In the genomic region with DNA sequence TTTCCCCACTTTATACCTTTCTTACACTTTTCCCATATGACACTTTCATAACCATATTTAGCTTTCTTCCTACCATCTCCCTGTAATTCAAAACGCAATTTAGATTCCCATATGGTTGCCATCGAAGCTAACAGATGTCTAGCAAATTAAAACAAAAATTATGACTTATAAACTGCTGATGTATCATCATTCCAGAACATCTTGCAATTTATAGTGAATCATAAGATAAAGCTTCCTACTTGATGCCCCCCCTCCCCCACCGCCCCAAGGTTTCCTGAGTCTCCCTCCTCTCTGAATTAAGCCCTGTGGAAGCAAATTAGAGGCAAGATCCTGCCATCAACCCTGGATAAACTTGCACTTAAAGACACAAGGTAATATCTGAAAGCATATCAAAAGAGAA, we compare ENCODE assay signal across 2 cellular contexts.
TF ChIP-seq lines count a peak whose summit lies in the region.

No MANE protein-coding gene starts in this region.

TF ChIP-seq in HCT116, 20 proteins besides CTCF, POLR2A, EP300 and RAD21:
- TF ChIP-seq YY1 (IDR thresholded peaks at IDR 0.05; ENCODE audit: extremely low read depth, insufficient replicate concordance, low read depth, low read length), result no peak
- TF ChIP-seq, protein P1, sequence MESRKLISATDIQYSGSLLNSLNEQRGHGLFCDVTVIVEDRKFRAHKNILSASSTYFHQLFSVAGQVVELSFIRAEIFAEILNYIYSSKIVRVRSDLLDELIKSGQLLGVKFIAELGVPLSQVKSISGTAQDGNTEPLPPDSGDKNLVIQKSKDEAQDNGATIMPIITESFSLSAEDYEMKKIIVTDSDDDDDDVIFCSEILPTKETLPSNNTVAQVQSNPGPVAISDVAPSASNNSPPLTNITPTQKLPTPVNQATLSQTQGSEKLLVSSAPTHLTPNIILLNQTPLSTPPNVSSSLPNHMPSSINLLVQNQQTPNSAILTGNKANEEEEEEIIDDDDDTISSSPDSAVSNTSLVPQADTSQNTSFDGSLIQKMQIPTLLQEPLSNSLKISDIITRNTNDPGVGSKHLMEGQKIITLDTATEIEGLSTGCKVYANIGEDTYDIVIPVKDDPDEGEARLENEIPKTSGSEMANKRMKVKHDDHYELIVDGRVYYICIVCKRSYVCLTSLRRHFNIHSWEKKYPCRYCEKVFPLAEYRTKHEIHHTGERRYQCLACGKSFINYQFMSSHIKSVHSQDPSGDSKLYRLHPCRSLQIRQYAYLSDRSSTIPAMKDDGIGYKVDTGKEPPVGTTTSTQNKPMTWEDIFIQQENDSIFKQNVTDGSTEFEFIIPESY (IDR thresholded peaks at IDR 0.05; ENCODE audit: extremely low read depth, insufficient replicate concordance, low read length), result no peak
- no peak for TF ChIP-seq JUND (IDR thresholded peaks at IDR 0.05)
- no peak for TF ChIP-seq TCF7L2 (IDR thresholded peaks at IDR 0.05; ENCODE audit: borderline replicate concordance, extremely low read depth, insufficient read depth, insufficient read length)
- TF ChIP-seq SRF (IDR thresholded peaks at IDR 0.05; ENCODE audit: low read depth), result no peak
- no peak for TF ChIP-seq EGR1 (IDR thresholded peaks at IDR 0.05; ENCODE audit: low read depth)
- no peak for TF ChIP-seq SIN3A (IDR thresholded peaks at IDR 0.05; ENCODE audit: low read depth)
- TF ChIP-seq POLR2AphosphoS5 (IDR thresholded peaks at IDR 0.05; ENCODE audit: low read depth, low read length), result no peak
- TF ChIP-seq, protein P2, sequence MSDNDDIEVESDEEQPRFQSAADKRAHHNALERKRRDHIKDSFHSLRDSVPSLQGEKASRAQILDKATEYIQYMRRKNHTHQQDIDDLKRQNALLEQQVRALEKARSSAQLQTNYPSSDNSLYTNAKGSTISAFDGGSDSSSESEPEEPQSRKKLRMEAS (IDR thresholded peaks at IDR 0.05), result no peak
- no peak for TF ChIP-seq EZH2 (IDR thresholded peaks at IDR 0.05)
- no peak for TF ChIP-seq ZFX (IDR thresholded peaks at IDR 0.05)
- no peak for TF ChIP-seq ELF1 (IDR thresholded peaks at IDR 0.05; ENCODE audit: borderline replicate concordance, low read depth)
- no peak for TF ChIP-seq CEBPB (IDR thresholded peaks at IDR 0.05; ENCODE audit: low read depth)
- TF ChIP-seq CBX3 (IDR thresholded peaks at IDR 0.05; ENCODE audit: low read depth), result no peak
- TF ChIP-seq FOSL1 (IDR thresholded peaks at IDR 0.05; ENCODE audit: low read depth), result no peak

TF ChIP-seq in SK-N-SH, 30 proteins besides CTCF, POLR2A, EP300 and RAD21:
- peak; percentile 71 for TF ChIP-seq FOSL2 (IDR thresholded peaks at IDR 0.05; ENCODE audit: borderline replicate concordance, low read depth)
- TF ChIP-seq ELF1 (IDR thresholded peaks at IDR 0.05), result no peak
- peak; percentile 30; the same call in 1 of the 2 replicates for TF ChIP-seq TEAD4 (IDR thresholded peaks at IDR 0.05; ENCODE audit: borderline replicate concordance, insufficient read depth)
- TF ChIP-seq, protein P3, sequence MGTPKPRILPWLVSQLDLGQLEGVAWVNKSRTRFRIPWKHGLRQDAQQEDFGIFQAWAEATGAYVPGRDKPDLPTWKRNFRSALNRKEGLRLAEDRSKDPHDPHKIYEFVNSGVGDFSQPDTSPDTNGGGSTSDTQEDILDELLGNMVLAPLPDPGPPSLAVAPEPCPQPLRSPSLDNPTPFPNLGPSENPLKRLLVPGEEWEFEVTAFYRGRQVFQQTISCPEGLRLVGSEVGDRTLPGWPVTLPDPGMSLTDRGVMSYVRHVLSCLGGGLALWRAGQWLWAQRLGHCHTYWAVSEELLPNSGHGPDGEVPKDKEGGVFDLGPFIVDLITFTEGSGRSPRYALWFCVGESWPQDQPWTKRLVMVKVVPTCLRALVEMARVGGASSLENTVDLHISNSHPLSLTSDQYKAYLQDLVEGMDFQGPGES (IDR thresholded peaks at IDR 0.05; ENCODE audit: low read depth, low read length), result no peak
- TF ChIP-seq JUND (IDR thresholded peaks at IDR 0.05), result peak; percentile 53
- TF ChIP-seq TCF12 (IDR thresholded peaks at IDR 0.05), result peak; percentile 90
- no peak for TF ChIP-seq EZH2phosphoT487 (IDR thresholded peaks at IDR 0.05; ENCODE audit: borderline replicate concordance, low read depth)
- TF ChIP-seq SMC3 (IDR thresholded peaks at IDR 0.05; ENCODE audit: low read depth, low read length), result no peak
- TF ChIP-seq RCOR1 (IDR thresholded peaks at IDR 0.05; ENCODE audit: low read length), result no peak
- TF ChIP-seq RXRA (IDR thresholded peaks at IDR 0.05; ENCODE audit: borderline replicate concordance, low read depth), result peak; percentile 34; the same call in 1 of the 2 replicates
- peak; percentile 4 for TF ChIP-seq CHD2 (IDR thresholded peaks at IDR 0.05; ENCODE audit: low read length, partially characterized antibody)
- peak; percentile 39; the same call in 1 of the 2 replicates for TF ChIP-seq POLR2AphosphoS5 (IDR thresholded peaks at IDR 0.05; ENCODE audit: low read depth, low read length)
- TF ChIP-seq NFIC (IDR thresholded peaks at IDR 0.05; ENCODE audit: borderline replicate concordance), result peak; percentile 49
- TF ChIP-seq, protein P4, sequence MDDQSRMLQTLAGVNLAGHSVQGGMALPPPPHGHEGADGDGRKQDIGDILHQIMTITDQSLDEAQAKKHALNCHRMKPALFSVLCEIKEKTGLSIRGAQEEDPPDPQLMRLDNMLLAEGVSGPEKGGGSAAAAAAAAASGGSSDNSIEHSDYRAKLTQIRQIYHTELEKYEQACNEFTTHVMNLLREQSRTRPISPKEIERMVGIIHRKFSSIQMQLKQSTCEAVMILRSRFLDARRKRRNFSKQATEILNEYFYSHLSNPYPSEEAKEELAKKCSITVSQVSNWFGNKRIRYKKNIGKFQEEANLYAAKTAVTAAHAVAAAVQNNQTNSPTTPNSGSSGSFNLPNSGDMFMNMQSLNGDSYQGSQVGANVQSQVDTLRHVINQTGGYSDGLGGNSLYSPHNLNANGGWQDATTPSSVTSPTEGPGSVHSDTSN (IDR thresholded peaks at IDR 0.05), result peak; percentile 77
